ENCODE assay signal across 2 cellular contexts in the genomic region with DNA sequence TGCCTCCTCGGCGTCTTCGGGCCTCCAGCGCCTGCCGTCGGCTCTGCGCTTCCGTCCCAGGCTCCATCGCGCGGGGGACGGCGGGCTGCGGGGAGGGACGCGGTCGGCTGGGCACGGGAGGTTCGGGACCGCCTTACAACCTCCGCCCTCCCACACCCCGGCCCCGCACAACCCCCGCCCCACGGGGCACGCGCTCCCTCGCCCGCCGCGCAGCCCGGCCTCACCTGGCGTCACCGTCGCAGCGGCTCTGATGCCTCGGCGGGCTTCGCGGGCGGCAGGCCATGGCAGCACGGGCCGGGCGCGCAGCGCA.
TF ChIP-seq lines count a peak whose summit lies in the region.

No MANE protein-coding gene starts in this region.

TF ChIP-seq in GM12891, 5 proteins besides CTCF, POLR2A, EP300 and RAD21:
- TF ChIP-seq TAF1 (IDR thresholded peaks at IDR 0.05; ENCODE audit: low read depth, low read length) (no peak), PAX5 (IDR thresholded peaks at IDR 0.05; ENCODE audit: insufficient read depth, low read length, severe bottlenecking) (peak; percentile 54)

TF ChIP-seq in K562, 482 proteins besides CTCF, POLR2A, EP300 and RAD21:
- TF ChIP-seq, protein P1, sequence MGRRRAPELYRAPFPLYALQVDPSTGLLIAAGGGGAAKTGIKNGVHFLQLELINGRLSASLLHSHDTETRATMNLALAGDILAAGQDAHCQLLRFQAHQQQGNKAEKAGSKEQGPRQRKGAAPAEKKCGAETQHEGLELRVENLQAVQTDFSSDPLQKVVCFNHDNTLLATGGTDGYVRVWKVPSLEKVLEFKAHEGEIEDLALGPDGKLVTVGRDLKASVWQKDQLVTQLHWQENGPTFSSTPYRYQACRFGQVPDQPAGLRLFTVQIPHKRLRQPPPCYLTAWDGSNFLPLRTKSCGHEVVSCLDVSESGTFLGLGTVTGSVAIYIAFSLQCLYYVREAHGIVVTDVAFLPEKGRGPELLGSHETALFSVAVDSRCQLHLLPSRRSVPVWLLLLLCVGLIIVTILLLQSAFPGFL (CRISPR knock-in tag; IDR thresholded peaks at IDR 0.05), result no peak
- peak in 1 of 2 experiments; percentile 60; a peak in 1 of 4 replicates for TF ChIP-seq UBTF (IDR thresholded peaks at IDR 0.05; ENCODE audit: borderline replicate concordance in 1 of 2, low read depth in 2 of 2, low read length in 2 of 2)
- no peak for TF ChIP-seq ZNF408 (CRISPR knock-in tag; IDR thresholded peaks at IDR 0.05; ENCODE audit: low read depth)
- no peak for TF ChIP-seq RUNX1 (IDR thresholded peaks at IDR 0.05; ENCODE audit: low read depth)
- 0 out of 2 replicates have a peak, but pooled peaks have one; percentile 13 for TF ChIP-seq ETV5 (CRISPR knock-in tag; IDR thresholded peaks at IDR 0.05; ENCODE audit: low read depth)
- peak; percentile 48 for TF ChIP-seq HMGN3 (IDR thresholded peaks at IDR 0.05; ENCODE audit: borderline replicate concordance, extremely low read depth, insufficient read length, low read depth, low read length)
- no peak for TF ChIP-seq ESRRA (IDR thresholded peaks at IDR 0.05; ENCODE audit: borderline replicate concordance, low read depth)
- 0 out of 2 replicates have a peak, but pooled peaks have one; percentile 40 for TF ChIP-seq STAT6 (CRISPR knock-in tag; IDR thresholded peaks at IDR 0.05)
- TF ChIP-seq CEBPG (CRISPR knock-in tag; IDR thresholded peaks at IDR 0.05), result no peak
- TF ChIP-seq CEBPG (tag; conservative IDR thresholded peaks at IDR 0.05 in 1 of 2, IDR thresholded peaks at IDR 0.05 in 1 of 2), result no peak
- TF ChIP-seq, protein P2, sequence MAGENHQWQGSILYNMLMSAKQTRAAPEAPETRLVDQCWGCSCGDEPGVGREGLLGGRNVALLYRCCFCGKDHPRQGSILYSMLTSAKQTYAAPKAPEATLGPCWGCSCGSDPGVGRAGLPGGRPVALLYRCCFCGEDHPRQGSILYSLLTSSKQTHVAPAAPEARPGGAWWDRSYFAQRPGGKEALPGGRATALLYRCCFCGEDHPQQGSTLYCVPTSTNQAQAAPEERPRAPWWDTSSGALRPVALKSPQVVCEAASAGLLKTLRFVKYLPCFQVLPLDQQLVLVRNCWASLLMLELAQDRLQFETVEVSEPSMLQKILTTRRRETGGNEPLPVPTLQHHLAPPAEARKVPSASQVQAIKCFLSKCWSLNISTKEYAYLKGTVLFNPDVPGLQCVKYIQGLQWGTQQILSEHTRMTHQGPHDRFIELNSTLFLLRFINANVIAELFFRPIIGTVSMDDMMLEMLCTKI (IDR thresholded peaks at IDR 0.05; ENCODE audit: partially characterized antibody), result no peak
- no peak for TF ChIP-seq ZNF75A (CRISPR knock-in tag; IDR thresholded peaks at IDR 0.05)
- 0 out of 2 replicates have a peak, but pooled peaks have one; percentile 74 for TF ChIP-seq GATAD2B (IDR thresholded peaks at IDR 0.05; ENCODE audit: borderline replicate concordance)
- TF ChIP-seq ZNF696 (CRISPR knock-in tag; conservative IDR thresholded peaks at IDR 0.05), result no peak
- 0 out of 2 replicates have a peak, but pooled peaks have one; percentile 76 for TF ChIP-seq TGIF2 (CRISPR knock-in tag; IDR thresholded peaks at IDR 0.05)
- TF ChIP-seq ZNF785 (CRISPR knock-in tag; IDR thresholded peaks at IDR 0.05), result no peak
- peak; percentile 43 for TF ChIP-seq PRPF4 (IDR thresholded peaks at IDR 0.05; ENCODE audit: insufficient read depth, low read depth, low read length, poor library complexity, severe bottlenecking)
- no peak for TF ChIP-seq ZNF583 (CRISPR knock-in tag; IDR thresholded peaks at IDR 0.05)
- peak; percentile 62; the same call in 1 of the 2 replicates for TF ChIP-seq PHF8 (IDR thresholded peaks at IDR 0.05; ENCODE audit: borderline replicate concordance, low read length)
- no peak for TF ChIP-seq STAT5B (CRISPR knock-in tag; IDR thresholded peaks at IDR 0.05)
- TF ChIP-seq ELF2 (CRISPR knock-in tag; IDR thresholded peaks at IDR 0.05), result 0 out of 2 replicates have a peak, but pooled peaks have one; percentile 17
- peak in 1 of 2 experiments; percentile 88; a peak in 2 of 4 replicates for TF ChIP-seq NONO (IDR thresholded peaks at IDR 0.05; ENCODE audit: low read depth in 2 of 2, low read length in 1 of 2)
- TF ChIP-seq KDM5B (IDR thresholded peaks at IDR 0.05; ENCODE audit: insufficient replicate concordance, low read depth, low read length), result peak; percentile 80
- TF ChIP-seq BRD4 (IDR thresholded peaks at IDR 0.05), result no peak
- TF ChIP-seq NFIX (CRISPR knock-in tag; IDR thresholded peaks at IDR 0.05; ENCODE audit: low read depth), result no peak
- TF ChIP-seq TEAD1 (CRISPR knock-in tag; IDR thresholded peaks at IDR 0.05), result no peak
